13 cellular contexts compared by ENCODE assay signal in the genomic region with DNA sequence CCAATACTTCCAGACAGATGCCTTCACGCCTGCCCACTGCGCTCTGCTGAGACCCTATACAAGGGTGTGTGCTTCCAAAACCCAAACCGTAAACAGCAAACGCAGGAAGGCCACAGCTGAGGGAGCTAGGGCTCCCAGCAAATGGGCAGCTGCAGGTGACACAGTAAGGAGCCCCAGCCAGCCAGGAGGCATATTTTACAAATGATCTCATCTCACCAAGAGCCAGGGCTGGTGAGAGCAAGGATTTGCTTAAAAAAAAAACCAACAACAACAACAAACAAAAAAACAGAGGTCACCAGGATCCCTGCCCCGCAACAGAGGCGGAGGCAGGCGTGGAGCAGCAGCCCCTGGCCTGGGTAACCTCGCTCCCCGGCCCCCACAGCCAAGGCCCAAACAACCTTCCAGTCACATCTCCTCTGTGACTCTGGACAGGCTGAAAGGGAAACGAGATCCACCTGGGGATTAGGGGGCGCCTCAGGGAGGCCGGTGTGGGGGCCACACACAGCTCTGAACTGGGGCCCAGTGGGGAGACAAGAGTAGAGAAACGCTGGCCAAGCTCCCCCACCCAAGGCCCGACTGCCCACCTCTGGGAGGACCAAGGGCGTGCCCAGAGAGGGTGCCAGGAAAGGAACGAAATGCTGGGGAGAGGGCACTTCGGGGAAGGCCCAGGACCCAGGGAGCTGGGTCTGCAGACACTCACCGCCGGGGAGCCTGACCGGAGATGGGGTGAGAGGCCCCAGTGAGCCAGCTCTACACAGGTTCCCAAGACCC. TPM values are rescaled to one million over a fixed set of nuclear protein-coding genes. Genes with fewer than 3 reads are reported as not detected.
A peak's percentile ranks its signal among the peaks of the same experiment; 100 is the strongest.
DNase-seq lines count a peak whose midpoint lies in the region; ATAC-seq and TF ChIP-seq lines count a peak whose summit lies in the region.
"Had no signal": no experiment of that assay in that cellular context is flagged by ENCODE, and none has a peak within 500 bp of the region (broad histone marks: within the 10 kb centered on the region; RNA-seq: fewer than 3 reads in every experiment).

No MANE protein-coding gene starts in this region.

- H3K27ac ChIP-seq in heart left ventricle (peak overlapping the region; percentile 55 to 99 (median 98)), breast epithelium (peak overlapping the region; percentile 61 to 85), vagina (peak overlapping the region; percentile 85)

- peak in 3 of 5 donors; percentile 18 to 57 (median 23) for DNase-seq in heart left ventricle
- DNase-seq in Right ventricle myocardium superior = no peak
- DNase-seq in breast epithelium (ENCODE audit: low spot score in 2 of 2) = no peak
- DNase-seq in mesothelial cell of epicardium (ENCODE audit: low spot score in 2 of 2, unreplicated experiment in 2 of 2) = no peak
- no peak for DNase-seq in vagina (ENCODE audit: extremely low spot score in 2 of 2)
- DNase-seq in head of caudate nucleus = no peak
- DNase-seq in activated CD4-positive, CD25-positive, alpha-beta regulatory T cell treated with anti-CD3 and anti-CD28 coated beads, Interleukin-2, amount 50 U/mL, for 72 hours = no peak
- no peak for DNase-seq in SKM-1 treated with dmso at 0.1 percent for 144 hours (lab: John Stamatoyannopoulos, UW; ENCODE audit: unreplicated experiment)
- DNase-seq: activated gamma-delta T cell treated with Interleukin-2 at 50 U/mL for 16 hours; AML-193; MM.1S; stimulated activated naive CD8-positive, alpha-beta T cell treated with anti-CD3 and anti-CD28 coated beads, Interleukin-15, Interleukin-2, amounts not matched to agents 100 U/mL and 50 U/mL, for 24 hours had no signal

- H3K4me3 ChIP-seq in heart left ventricle = peak overlapping the region in 4 of 12 donors; percentile 7 to 31 (median 14)
- H3K4me3 ChIP-seq in breast epithelium = peak overlapping the region in 1 of 3 donors; percentile 23
- H3K4me3 ChIP-seq in vagina = peak overlapping the region in 1 of 2 donors; percentile 35

- no peaks in the 10 kb centered on the region for H3K9me3 Mint-ChIP-seq in mesothelial cell of epicardium

- WGBS in heart left ventricle, 4 donors = 71 to 80% (median 76%) methylated on average over 17 to 20 of the region's 20 CpGs

- peaks cover 22 to 88% (median 80%) of the 10 kb centered on the region in 12 donors for H3K4me1 ChIP-seq in heart left ventricle
- H3K4me1 ChIP-seq in breast epithelium = peaks cover 4 to 33% of the 10 kb centered on the region in 2 donors
- H3K4me1 ChIP-seq in vagina = peaks cover 81% of the 10 kb centered on the region

- H3K36me3 ChIP-seq in heart left ventricle (no peaks in the 10 kb centered on the region), breast epithelium (no peaks in the 10 kb centered on the region), vagina (no peaks in the 10 kb centered on the region)

- H3K4me1 Mint-ChIP-seq in mesothelial cell of epicardium = peaks cover 24% of the 10 kb centered on the region

- no peaks in the 10 kb centered on the region for H3K9me3 ChIP-seq in heart left ventricle
- H3K9me3 ChIP-seq in breast epithelium = no peaks in the 10 kb centered on the region
- H3K9me3 ChIP-seq in vagina = no peaks in the 10 kb centered on the region

- H3K27ac Mint-ChIP-seq in mesothelial cell of epicardium = peak overlapping the region; percentile 59

- no peak for TF ChIP-seq POLR2A in heart left ventricle (IDR thresholded peaks at IDR 0.05)
- TF ChIP-seq POLR2A in breast epithelium (IDR thresholded peaks at IDR 0.05) = no peak
- TF ChIP-seq POLR2A in vagina (IDR thresholded peaks at IDR 0.05) = no peak

- no peak overlapping the region for H3K4me3 Mint-ChIP-seq in mesothelial cell of epicardium

- TF ChIP-seq CTCF in heart left ventricle (IDR thresholded peaks at IDR 0.05) (no peak), breast epithelium (IDR thresholded peaks at IDR 0.05) (no peak), mesothelial cell of epicardium (IDR thresholded peaks at IDR 0.05; ENCODE audit: unreplicated experiment) (no peak), vagina (IDR thresholded peaks at IDR 0.05) (no peak)

- ATAC-seq in heart left ventricle = no peak
- no peak for ATAC-seq in Right ventricle myocardium superior (ENCODE audit: poor library complexity)
- ATAC-seq: esophagus mucosa; stimulated activated naive CD8-positive, alpha-beta T cell treated with anti-CD3 and anti-CD28 coated beads, Interleukin-15, Interleukin-2, amounts not matched to agents 100 U/mL and 50 U/mL, for 24 hours had no signal

- H3K27me3 ChIP-seq in heart left ventricle (no peaks in the 10 kb centered on the region), breast epithelium (no peaks in the 10 kb centered on the region), vagina (no peaks in the 10 kb centered on the region)

- no peaks in the 10 kb centered on the region for H3K36me3 Mint-ChIP-seq in mesothelial cell of epicardium

- intact Hi-C loops in heart left ventricle (cut with DNase I) = loop anchor here in 2 of 10 donors (2.0 kb wide), 2 partner anchors 27 to 31 kb away; partner anchors contain the start of gene TMEM250 (in 1 of the 2)
- intact Hi-C loops in Right ventricle myocardium superior (cut with DNase I) = no loop called here
- intact Hi-C loops in breast epithelium (cut with DNase I; ENCODE audit: low total_unique reads) = loop anchor here (1.0 kb wide), 1 partner anchor 25 kb away; no protein-coding TSS in a partner anchor
- intact Hi-C loops in vagina (cut with DNase I) = loop anchor here (2.0 kb wide), 1 partner anchor 27 kb away; the partner anchor contains the start of gene TMEM250
- intact Hi-C loops in head of caudate nucleus (cut with DNase I) = no loop called here

- H3K27me3 Mint-ChIP-seq in mesothelial cell of epicardium (ENCODE audit: low read depth) = no peaks in the 10 kb centered on the region

RNA-seq across cellular contexts. Expression of gene NACC2, which starts 3.3 kb away (rescaled TPM):
- total RNA-seq in heart left ventricle (10 to 100 TPM; 38.7 to 66.5 (median 47.5) TPM), Right ventricle myocardium superior (30.8 TPM), breast epithelium (10 to 100 TPM; 14.0 to 24.2 (median 19.3) TPM), mesothelial cell of epicardium (18.4 to 20.0 TPM (median 19.1 TPM) in 3 replicates), vagina (21.1 TPM)
- polyA plus RNA-seq in heart left ventricle = 10 to 100 TPM; 17.9 to 39.1 TPM

RNA-seq across cellular contexts. Expression of gene TMEM250, which starts 26.9 kb away (rescaled TPM):
- total RNA-seq in heart left ventricle (10 to 100 TPM; 15.5 to 34.3 (median 19.9) TPM), Right ventricle myocardium superior (16.4 TPM), breast epithelium (10 to 100 TPM; 24.9 to 29.5 (median 26.1) TPM), mesothelial cell of epicardium (34.2 to 35.3 TPM (median 34.5 TPM) in 3 replicates), vagina (25.0 TPM)
- polyA plus RNA-seq in heart left ventricle = 10 to 100 TPM; 11.6 to 37.0 TPM

Comparison
In these comparisons a context has a peak if more than half of its experiments do, and no peak if none do; other contexts are left out.
1. DNase-seq: peak in heart left ventricle (3 of 5); none in Right ventricle myocardium superior (single experiment), breast epithelium (0 of 2), mesothelial cell of epicardium (0 of 2), vagina (0 of 2), head of caudate nucleus (0 of 42), activated CD4-positive, CD25-positive, alpha-beta regulatory T cell treated with anti-CD3 and anti-CD28 coated beads, Interleukin-2, amount 50 U/mL, for 72 hours (single experiment) and SKM-1 treated with dmso at 0.1 percent for 144 hours (single experiment).
2. intact Hi-C loops: an anchor here in breast epithelium (1.0 kb wide) and vagina (2.0 kb wide); none called in Right ventricle myocardium superior and head of caudate nucleus.
3. Peak in every context shown above with its lines, with median percentiles within 50 percentile points of each other: H3K27ac ChIP-seq.